In genomic region chr15:89837134-89837829, GRCh38 we compare ENCODE assay signal across 9 cellular contexts. TPM values are rescaled to one million over a fixed set of nuclear protein-coding genes. Genes with fewer than 3 reads are reported as not detected.
DNase-seq lines count a peak whose midpoint lies in the region; ATAC-seq and TF ChIP-seq lines count a peak whose summit lies in the region.
"Had no signal": no experiment of that assay in that cellular context is flagged by ENCODE, and none has a peak within 500 bp of the region (broad histone marks: within the 10 kb centered on the region; RNA-seq: fewer than 3 reads in every experiment).

No MANE protein-coding gene starts in this region.

- no peak overlapping the region for H3K18ac ChIP-seq in H9 (ENCODE audit: insufficient read length, low read depth, low read length)

- H4K20me1 ChIP-seq in H9 (ENCODE audit: control insufficient read depth, insufficient read depth, insufficient read length), result no peaks in the 10 kb centered on the region

- CTCF ChIA-PET in AG04450 (lab: Charles Lee), result interaction anchor here (1.0 to 2.4 kb wide), 5 partner anchors 10 to 77 kb away, joined by 3 to 18 read pairs (median 4); no protein-coding TSS in a partner anchor
- CTCF ChIA-PET in naive thymus-derived CD4-positive, alpha-beta T cell (lab: Charles Lee), result no interaction called here

- peaks cover 0 to 62% (median 6%) of the 10 kb centered on the region in 3 experiments for H3K36me3 ChIP-seq in naive thymus-derived CD4-positive, alpha-beta T cell (ENCODE audit: control insufficient read depth in 2 of 3, insufficient read depth in 3 of 3, low read length in 3 of 3)

- H3K23me2 ChIP-seq in H9 (ENCODE audit: insufficient read length, low read depth, low read length, poor library complexity, severe bottlenecking), result no peaks in the 10 kb centered on the region

- TF ChIP-seq POLR2A in NB4 (IDR thresholded peaks at IDR 0.05; ENCODE audit: extremely low read depth, insufficient read length), result no peak

- no peak overlapping the region for H4K5ac ChIP-seq in H9 (ENCODE audit: insufficient read length, low read depth, low read length)

- peaks cover 0 to 13% (median 0%) of the 10 kb centered on the region in 7 donors for H3K4me1 Mint-ChIP-seq in naive thymus-derived CD4-positive, alpha-beta T cell
- peaks cover 6% of the 10 kb centered on the region for H3K4me1 Mint-ChIP-seq in activated T-helper 2 cell treated with anti-CD3 and anti-CD28 coated beads, Interferon-gamma antibody, Interleukin-2, Interleukin-4, amounts not matched to agents 10 μg/mL and 5 μg/mL and 100 μg/mL, durations not matched to agents 14 hours and 24 hours and 36 hours (ENCODE audit: low read depth)
- H3K4me1 Mint-ChIP-seq in H9, result no peaks in the 10 kb centered on the region

- H2BK5ac ChIP-seq in H9 (ENCODE audit: insufficient read length, low read length), result no peak overlapping the region

- no peak overlapping the region for H2BK15ac ChIP-seq in H9 (ENCODE audit: low read depth, low read length)

- peak overlapping the region in 1 of 9 donors; percentile 15 for H3K27ac Mint-ChIP-seq in naive thymus-derived CD4-positive, alpha-beta T cell
- H3K27ac Mint-ChIP-seq in activated T-helper 2 cell treated with anti-CD3 and anti-CD28 coated beads, Interferon-gamma antibody, Interleukin-2, Interleukin-4, amounts not matched to agents 10 μg/mL and 5 μg/mL and 100 μg/mL, durations not matched to agents 14 hours and 24 hours and 36 hours, result no peak overlapping the region
- H3K27ac Mint-ChIP-seq in H9, result no peak overlapping the region

- no peaks in the 10 kb centered on the region for H3K9me3 Mint-ChIP-seq in naive thymus-derived CD4-positive, alpha-beta T cell
- no peaks in the 10 kb centered on the region for H3K9me3 Mint-ChIP-seq in activated T-helper 2 cell treated with anti-CD3 and anti-CD28 coated beads, Interferon-gamma antibody, Interleukin-2, Interleukin-4, amounts not matched to agents 10 μg/mL and 5 μg/mL and 100 μg/mL, durations not matched to agents 14 hours and 24 hours and 36 hours
- H3K9me3 Mint-ChIP-seq in H9, result no peaks in the 10 kb centered on the region

- H3K4me1 ChIP-seq in naive thymus-derived CD4-positive, alpha-beta T cell (ENCODE audit: control insufficient read depth in 2 of 2, insufficient read depth in 2 of 2, low read length in 2 of 2), result no peaks in the 10 kb centered on the region
- no peaks in the 10 kb centered on the region for H3K4me1 ChIP-seq in H9 (ENCODE audit: insufficient read depth, low read length)

- no peak overlapping the region for H3K4me2 ChIP-seq in H9 (ENCODE audit: insufficient read depth, insufficient read length, low read length)

- DNase-seq in AG04450 (ENCODE audit: low read depth, low spot score), result no peak
- DNase-seq in NB4 (ENCODE audit: low read depth), result peak; percentile 88
- DNase-seq in dermis blood vessel endothelial cell, result peak; percentile 31
- DNase-seq in naive thymus-derived CD4-positive, alpha-beta T cell, result no peak
- no peak for DNase-seq in activated T-helper 2 cell treated with anti-CD3 and anti-CD28 coated beads, Interferon-gamma antibody, Interleukin-2, Interleukin-4, amounts not matched to agents 10 μg/mL and 5 μg/mL and 100 μg/mL, durations not matched to agents 14 hours and 24 hours and 36 hours (ENCODE audit: low spot score)
- DNase-seq in H9, result no peak
- DNase-seq: activated gamma-delta T cell had no signal

- no peak overlapping the region for H3K4ac ChIP-seq in H9 (ENCODE audit: low read depth, low read length)

- H3K14ac ChIP-seq in H9 (ENCODE audit: insufficient read depth, low read length), result no peak overlapping the region

- no peaks in the 10 kb centered on the region for H3K9me3 ChIP-seq in AG04450 (ENCODE audit: control insufficient read depth, insufficient read depth, low read length)
- no peaks in the 10 kb centered on the region for H3K9me3 ChIP-seq in naive thymus-derived CD4-positive, alpha-beta T cell (ENCODE audit: control insufficient read depth in 2 of 3, low read length in 3 of 3)
- H3K9me3 ChIP-seq in H9 (ENCODE audit: control insufficient read depth, low read depth, low read length), result no peaks in the 10 kb centered on the region

- no peak overlapping the region for H4K91ac ChIP-seq in H9 (ENCODE audit: insufficient read length, low read depth, low read length)

- POLR2A ChIA-PET in AG04450 (lab: Yijun Ruan, JAX), result interaction anchor here (0.7 to 1.5 kb wide), 7 partner anchors 8 to 38 kb away, joined by 3 to 14 read pairs (median 4); partner anchors contain the start of gene ANPEP
- POLR2A ChIA-PET in naive thymus-derived CD4-positive, alpha-beta T cell (lab: Charles Lee), result no interaction called here

- WGBS in H9 (ENCODE audit: extremely low coverage, insufficient read length, low lambda C conversion rate), result no CpG with 5 or more reads among the region's 6 CpGs

- peak; percentile 31 for ATAC-seq in naive thymus-derived CD4-positive, alpha-beta T cell
- no peak for ATAC-seq in HG03196 (IDR thresholded peaks at IDR 0.05; ENCODE audit: unreplicated experiment)
- no peak for ATAC-seq in HG02571 (IDR thresholded peaks at IDR 0.05; ENCODE audit: unreplicated experiment)

- no peak overlapping the region for H3K9ac ChIP-seq in H9 (ENCODE audit: extremely low read depth, insufficient read length, low read length)

- no peak overlapping the region for H3K56ac ChIP-seq in H9 (ENCODE audit: insufficient read length, low read depth, low read length)

- H4K8ac ChIP-seq in H9 (replicated peaks; ENCODE audit: insufficient read length, low read depth, low read length), result no peak overlapping the region

- intact Hi-C loops in naive thymus-derived CD4-positive, alpha-beta T cell (cut with micrococcal nuclease), result no loop called here
- intact Hi-C loops in activated T-helper 2 cell treated with anti-CD3 and anti-CD28 coated beads, Interferon-gamma antibody, Interleukin-2, Interleukin-4, amounts not matched to agents 10 μg/mL and 5 μg/mL and 100 μg/mL, durations not matched to agents 14 hours and 24 hours and 36 hours (cut with micrococcal nuclease), result no loop called here

- TF ChIP-seq CTCF in AG04450 (IDR thresholded peaks at IDR 0.05; ENCODE audit: low read depth, low read length), result no peak
- TF ChIP-seq CTCF in NB4 (IDR thresholded peaks at IDR 0.05; ENCODE audit: low read depth, low read length), result no peak
- TF ChIP-seq CTCF in H9 (conservative IDR thresholded peaks at IDR 0.05), result no peak

- no peak overlapping the region for H3K4me3 ChIP-seq in AG04450 (ENCODE audit: low read depth, low read length)
- no peak overlapping the region for H3K4me3 ChIP-seq in NB4 (ENCODE audit: low read depth, low read length)
- H3K4me3 ChIP-seq in naive thymus-derived CD4-positive, alpha-beta T cell (ENCODE audit: low read length), result no peak overlapping the region

- H3K36me3 Mint-ChIP-seq in naive thymus-derived CD4-positive, alpha-beta T cell, result peaks cover 12 to 52% (median 19%) of the 10 kb centered on the region in 5 donors
- H3K36me3 Mint-ChIP-seq in activated T-helper 2 cell treated with anti-CD3 and anti-CD28 coated beads, Interferon-gamma antibody, Interleukin-2, Interleukin-4, amounts not matched to agents 10 μg/mL and 5 μg/mL and 100 μg/mL, durations not matched to agents 14 hours and 24 hours and 36 hours (ENCODE audit: low read depth), result peaks cover 30% of the 10 kb centered on the region
- peaks cover 5 to 50% (median 38%) of the 10 kb centered on the region in 3 experiments; a peak in 6 of 7 replicates for H3K36me3 Mint-ChIP-seq in H9 (ENCODE audit: insufficient read depth in 1 of 3, low read depth in 3 of 3)

- H2AK5ac ChIP-seq in H9 (ENCODE audit: insufficient read length, low read length), result no peak overlapping the region

- no peaks in the 10 kb centered on the region for H3K27me3 Mint-ChIP-seq in naive thymus-derived CD4-positive, alpha-beta T cell
- H3K27me3 Mint-ChIP-seq in activated T-helper 2 cell treated with anti-CD3 and anti-CD28 coated beads, Interferon-gamma antibody, Interleukin-2, Interleukin-4, amounts not matched to agents 10 μg/mL and 5 μg/mL and 100 μg/mL, durations not matched to agents 14 hours and 24 hours and 36 hours (ENCODE audit: low read depth), result no peaks in the 10 kb centered on the region
- H3K27me3 Mint-ChIP-seq in H9 (ENCODE audit: low read depth), result no peaks in the 10 kb centered on the region

- no peak overlapping the region for H3K4me3 Mint-ChIP-seq in naive thymus-derived CD4-positive, alpha-beta T cell
- no peak overlapping the region for H3K4me3 Mint-ChIP-seq in activated T-helper 2 cell treated with anti-CD3 and anti-CD28 coated beads, Interferon-gamma antibody, Interleukin-2, Interleukin-4, amounts not matched to agents 10 μg/mL and 5 μg/mL and 100 μg/mL, durations not matched to agents 14 hours and 24 hours and 36 hours (ENCODE audit: low read depth)
- H3K4me3 Mint-ChIP-seq in H9, result no peak overlapping the region

- no peak overlapping the region for H2BK120ac ChIP-seq in H9 (ENCODE audit: low read depth, low read length, poor library complexity, severe bottlenecking)

- no peak overlapping the region for H3T11ph ChIP-seq in H9 (ENCODE audit: low read length)

- H3K27ac ChIP-seq in AG04450 (ENCODE audit: low read depth, low read length) (peak overlapping the region; percentile 94), H9 (ENCODE audit: insufficient read length, low read depth, low read length) (no peak overlapping the region)
- no peak overlapping the region for H3K27ac ChIP-seq in naive thymus-derived CD4-positive, alpha-beta T cell (ENCODE audit: low read depth, low read length)

- no peaks in the 10 kb centered on the region for H3K79me2 ChIP-seq in H9 (ENCODE audit: insufficient read depth, low read length)

- H2BK20ac ChIP-seq in H9 (ENCODE audit: low read depth, low read length, poor library complexity, severe bottlenecking), result no peak overlapping the region

- H2AFZ ChIP-seq in H9 (ENCODE audit: low read length), result no peak overlapping the region

- H3K23ac ChIP-seq in H9 (ENCODE audit: insufficient read length, low read depth, low read length), result no peak overlapping the region

- no peak overlapping the region for H2BK12ac ChIP-seq in H9 (ENCODE audit: insufficient read length, low read depth, low read length)

- H3K79me1 ChIP-seq in H9 (ENCODE audit: insufficient read depth, low read depth, low read length, poor library complexity, severe bottlenecking), result no peaks in the 10 kb centered on the region

- no peaks in the 10 kb centered on the region for H3K27me3 ChIP-seq in AG04450 (ENCODE audit: control insufficient read depth, insufficient read depth, low read length)
- H3K27me3 ChIP-seq in naive thymus-derived CD4-positive, alpha-beta T cell (ENCODE audit: control insufficient read depth in 2 of 2, insufficient read depth in 2 of 2, low read length in 2 of 2), result no peaks in the 10 kb centered on the region
- no peaks in the 10 kb centered on the region for H3K27me3 ChIP-seq in H9 (ENCODE audit: insufficient read depth, low read length)

RNA-seq across cellular contexts. Expression of gene ANPEP, which starts 22.6 kb away (rescaled TPM):
- 49.7 and 72.9 TPM in 2 replicates for polyA plus RNA-seq in AG04450 (2011; rRNA removed)
- 55.2 and 79.5 TPM in 2 replicates for polyA minus RNA-seq in AG04450 (2011; rRNA and poly(A)+ RNA removed)
- total RNA-seq in dermis blood vessel endothelial cell, result 4.1 and 6.8 TPM in 2 replicates
- 100 to 1,000 TPM in 1 of 5 experiments, 10 to 100 TPM in 1, 1 to 10 TPM in 3; 1.9 to 123 (median 2.7) TPM for total RNA-seq in naive thymus-derived CD4-positive, alpha-beta T cell
- polyA plus RNA-seq in naive thymus-derived CD4-positive, alpha-beta T cell, result under 1 TPM in 1 of 2 donors, not detected in 1; 0.12 TPM
- 2.4 and 3.6 TPM in 2 replicates for total RNA-seq in activated T-helper 2 cell treated with anti-CD3 and anti-CD28 coated beads, Interferon-gamma antibody, Interleukin-2, Interleukin-4, amounts not matched to agents 10 μg/mL and 5 μg/mL and 100 μg/mL, durations not matched to agents 14 hours and 24 hours and 36 hours
- total RNA-seq in H9 (2021), result 3.5 and 3.6 TPM in 2 replicates

RNA-seq across cellular contexts. Expression of gene AP3S2, which starts 56.5 kb away (rescaled TPM):
- polyA plus RNA-seq in AG04450 (2011; rRNA removed), result 35.5 and 54.8 TPM in 2 replicates
- polyA minus RNA-seq in AG04450 (2011; rRNA and poly(A)+ RNA removed), result 35.8 and 48.1 TPM in 2 replicates
- total RNA-seq in dermis blood vessel endothelial cell (30.1 and 40.2 TPM in 2 replicates), H9 (2021) (33.9 and 38.5 TPM in 2 replicates)
- 10 to 100 TPM; 24.3 to 31.7 (median 28.4) TPM for total RNA-seq in naive thymus-derived CD4-positive, alpha-beta T cell
- polyA plus RNA-seq in naive thymus-derived CD4-positive, alpha-beta T cell, result 10 to 100 TPM; 29.8 to 32.8 TPM
- total RNA-seq in activated T-helper 2 cell treated with anti-CD3 and anti-CD28 coated beads, Interferon-gamma antibody, Interleukin-2, Interleukin-4, amounts not matched to agents 10 μg/mL and 5 μg/mL and 100 μg/mL, durations not matched to agents 14 hours and 24 hours and 36 hours, result 20.6 and 24.6 TPM in 2 replicates

Comparison
In these comparisons a context has a peak if more than half of its experiments do, and no peak if none do; other contexts are left out.
1. DNase-seq: peak in NB4 (single experiment) and dermis blood vessel endothelial cell (single experiment); none in AG04450 (single experiment), naive thymus-derived CD4-positive, alpha-beta T cell (0 of 9), activated T-helper 2 cell treated with anti-CD3 and anti-CD28 coated beads, Interferon-gamma antibody, Interleukin-2, Interleukin-4, amounts not matched to agents 10 μg/mL and 5 μg/mL and 100 μg/mL, durations not matched to agents 14 hours and 24 hours and 36 hours (single experiment) and H9 (single experiment).